In the genomic region with DNA sequence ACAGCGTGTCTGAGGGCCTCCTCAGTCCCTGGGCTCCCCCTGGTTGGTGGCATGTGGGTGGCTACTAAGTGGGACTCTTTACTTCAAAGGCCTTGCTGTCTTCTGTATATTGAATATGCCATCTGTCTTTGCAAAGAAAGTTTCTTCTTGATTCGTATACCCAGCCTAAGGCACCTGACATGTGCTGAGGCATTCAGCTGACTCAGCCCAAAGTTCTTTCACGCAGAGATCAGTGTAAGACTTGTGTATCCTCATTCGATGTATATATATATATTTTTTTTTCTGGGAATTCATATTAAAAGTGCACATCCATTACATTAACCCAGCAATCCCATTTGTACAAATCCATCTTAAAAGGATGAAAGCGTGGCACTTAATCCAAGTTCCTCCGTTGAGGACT, we compare ENCODE assay signal across 2 cellular contexts.
TF ChIP-seq lines count a peak whose summit lies in the region.

No MANE protein-coding gene starts in this region.

TF ChIP-seq in HepG2, 621 proteins besides CTCF, POLR2A, EP300 and RAD21:
- TF ChIP-seq RFX5 (IDR thresholded peaks at IDR 0.05; ENCODE audit: low read depth, low read length) (no peak), AKAP8 (CRISPR knock-in tag; IDR thresholded peaks at IDR 0.05) (no peak), ZNF775 (CRISPR knock-in tag; IDR thresholded peaks at IDR 0.05; ENCODE audit: borderline replicate concordance) (no peak), RFXAP (CRISPR knock-in tag; IDR thresholded peaks at IDR 0.05; ENCODE audit: borderline replicate concordance) (no peak), ZFP37 (CRISPR knock-in tag; IDR thresholded peaks at IDR 0.05; ENCODE audit: borderline replicate concordance) (no peak), MEIS2 (CRISPR knock-in tag; IDR thresholded peaks at IDR 0.05) (no peak), NFIC (IDR thresholded peaks at IDR 0.05; ENCODE audit: low read length) (no peak), FOXA3 (CRISPR knock-in tag; IDR thresholded peaks at IDR 0.05) (no peak), MAFF (IDR thresholded peaks at IDR 0.05; ENCODE audit: low read depth, low read length) (peak; percentile 74), ATM (IDR thresholded peaks at IDR 0.05; ENCODE audit: borderline replicate concordance) (no peak), ZSCAN22 (CRISPR knock-in tag; IDR thresholded peaks at IDR 0.05) (no peak), MAFK (conservative IDR thresholded peaks at IDR 0.05 in 1 of 2, IDR thresholded peaks at IDR 0.05 in 1 of 2; ENCODE audit: low read length in 2 of 2) (peak; percentile 80 to 82), ZNF547 (CRISPR knock-in tag; IDR thresholded peaks at IDR 0.05) (no peak)
- TF ChIP-seq, protein P1, sequence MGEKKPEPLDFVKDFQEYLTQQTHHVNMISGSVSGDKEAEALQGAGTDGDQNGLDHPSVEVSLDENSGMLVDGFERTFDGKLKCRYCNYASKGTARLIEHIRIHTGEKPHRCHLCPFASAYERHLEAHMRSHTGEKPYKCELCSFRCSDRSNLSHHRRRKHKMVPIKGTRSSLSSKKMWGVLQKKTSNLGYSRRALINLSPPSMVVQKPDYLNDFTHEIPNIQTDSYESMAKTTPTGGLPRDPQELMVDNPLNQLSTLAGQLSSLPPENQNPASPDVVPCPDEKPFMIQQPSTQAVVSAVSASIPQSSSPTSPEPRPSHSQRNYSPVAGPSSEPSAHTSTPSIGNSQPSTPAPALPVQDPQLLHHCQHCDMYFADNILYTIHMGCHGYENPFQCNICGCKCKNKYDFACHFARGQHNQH (CRISPR knock-in tag; IDR thresholded peaks at IDR 0.05) = no peak

TF ChIP-seq in IMR-90, 13 proteins besides CTCF, POLR2A, EP300 and RAD21:
- TF ChIP-seq SMC3 (IDR thresholded peaks at IDR 0.05; ENCODE audit: low read depth, low read length) (no peak), MAFK (IDR thresholded peaks at IDR 0.05; ENCODE audit: low read depth, low read length) (peak; percentile 8; the same call in 1 of the 2 replicates)
TF ChIP-seq in IMR-90: peak in this region for 1.
